In genomic region chr6:128493877-128494276, GRCh38 we compare ENCODE assay signal across 15 cellular contexts.
A peak's percentile ranks its signal among the peaks of the same experiment; 100 is the strongest.
DNase-seq lines count a peak whose midpoint lies in the region; ATAC-seq lines count a peak whose summit lies in the region.
"Had no signal": no experiment of that assay in that cellular context is flagged by ENCODE, and none has a peak within 500 bp of the region (broad histone marks: within the 10 kb centered on the region; RNA-seq: fewer than 3 reads in every experiment).

No MANE protein-coding gene starts in this region.

- ATAC-seq in GM18907 (IDR thresholded peaks at IDR 0.05; ENCODE audit: unreplicated experiment) = peak; percentile 82
- peak; percentile 67 for ATAC-seq in GM21723 (IDR thresholded peaks at IDR 0.05; ENCODE audit: unreplicated experiment)
- peak; percentile 77 for ATAC-seq in HG03378 (IDR thresholded peaks at IDR 0.05; ENCODE audit: unreplicated experiment)
- no peak for ATAC-seq in stimulated activated effector memory CD8-positive, alpha-beta T cell treated with anti-CD3 and anti-CD28 coated beads, Interleukin-12 subunit alpha, Interleukin-12 subunit beta, amount 100 ng/mL, for 72 hours
- ATAC-seq: esophagus mucosa; HCT116; sciatic nerve; stimulated activated naive CD8-positive, alpha-beta T cell treated with anti-CD3 and anti-CD28 coated beads, Interleukin-15, amount 100 ng/mL, for 72 hours; T-helper 17 cell had no signal

- DNase-seq in left kidney (ENCODE audit: low read depth, low spot score) = peak; percentile 23
- DNase-seq in stimulated activated effector memory CD8-positive, alpha-beta T cell treated with anti-CD3 and anti-CD28 coated beads, Interleukin-12 subunit alpha, Interleukin-12 subunit beta, amount 100 ng/mL, for 72 hours (ENCODE audit: low spot score in 2 of 2) = no peak
- DNase-seq in Kasumi-1 (lab: John Stamatoyannopoulos, UW) = no peak
- no peak for DNase-seq in islet precursor cell
- DNase-seq: activated CD4-positive, alpha-beta T cell treated with anti-CD3 and anti-CD28 coated beads for 4 hours; amniotic stem cell; nephron progenitor cell; stimulated activated naive CD8-positive, alpha-beta T cell treated with anti-CD3 and anti-CD28 coated beads, Interleukin-15, amount 100 ng/mL, for 72 hours; T-helper 17 cell had no signal

- no peak overlapping the region for H3K27ac Mint-ChIP-seq in stimulated activated effector memory CD8-positive, alpha-beta T cell treated with anti-CD3 and anti-CD28 coated beads, Interleukin-12 subunit alpha, Interleukin-12 subunit beta, amount 100 ng/mL, for 72 hours
- H3K27ac Mint-ChIP-seq: T-helper 17 cell had no signal

- no peaks in the 10 kb centered on the region for H3K36me3 Mint-ChIP-seq in stimulated activated effector memory CD8-positive, alpha-beta T cell treated with anti-CD3 and anti-CD28 coated beads, Interleukin-12 subunit alpha, Interleukin-12 subunit beta, amount 100 ng/mL, for 72 hours

- H3K9me3 Mint-ChIP-seq in stimulated activated effector memory CD8-positive, alpha-beta T cell treated with anti-CD3 and anti-CD28 coated beads, Interleukin-12 subunit alpha, Interleukin-12 subunit beta, amount 100 ng/mL, for 72 hours = no peaks in the 10 kb centered on the region
- H3K9me3 Mint-ChIP-seq: stimulated activated naive CD8-positive, alpha-beta T cell treated with anti-CD3 and anti-CD28 coated beads, Interleukin-15, amount 100 ng/mL, for 72 hours had no signal

- H3K4me3 Mint-ChIP-seq in stimulated activated effector memory CD8-positive, alpha-beta T cell treated with anti-CD3 and anti-CD28 coated beads, Interleukin-12 subunit alpha, Interleukin-12 subunit beta, amount 100 ng/mL, for 72 hours = no peak overlapping the region
- H3K4me3 Mint-ChIP-seq: stimulated activated naive CD8-positive, alpha-beta T cell treated with anti-CD3 and anti-CD28 coated beads, Interleukin-15, amount 100 ng/mL, for 72 hours; T-helper 17 cell had no signal

- no peaks in the 10 kb centered on the region for H3K4me1 Mint-ChIP-seq in stimulated activated effector memory CD8-positive, alpha-beta T cell treated with anti-CD3 and anti-CD28 coated beads, Interleukin-12 subunit alpha, Interleukin-12 subunit beta, amount 100 ng/mL, for 72 hours
- H3K4me1 Mint-ChIP-seq: stimulated activated naive CD8-positive, alpha-beta T cell treated with anti-CD3 and anti-CD28 coated beads, Interleukin-15, amount 100 ng/mL, for 72 hours; T-helper 17 cell had no signal
